In genomic region chr13:40152145-40152544, GRCh38 we compare ENCODE assay signal across 13 cellular contexts.
DNase-seq lines count a peak whose midpoint lies in the region; ATAC-seq and TF ChIP-seq lines count a peak whose summit lies in the region.
"Had no signal": no experiment of that assay in that cellular context is flagged by ENCODE, and none has a peak within 500 bp of the region (broad histone marks: within the 10 kb centered on the region; RNA-seq: fewer than 3 reads in every experiment).

No MANE protein-coding gene starts in this region.

- peaks cover 22% of the 10 kb centered on the region for H3K4me1 ChIP-seq in PC-3 (ENCODE audit: insufficient read depth, low read length)
- H3K4me1 ChIP-seq: prostate gland had no signal

- H3K4me3 ChIP-seq in PC-3 (ENCODE audit: low read length) (no peak overlapping the region), skeletal muscle cell (ENCODE audit: low read depth, low read length) (no peak overlapping the region)
- H3K4me3 ChIP-seq: prostate gland had no signal

- POLR2A ChIA-PET in PC-3 (lab: Charles Lee; ENCODE audit: unreplicated experiment): no interaction called here

- no peak overlapping the region for H3K9ac ChIP-seq in PC-3 (ENCODE audit: low read length)

- no peaks in the 10 kb centered on the region for H3K27me3 ChIP-seq in PC-3 (ENCODE audit: low read length)

- H3K9me3 ChIP-seq in PC-3 (ENCODE audit: low read length): no peaks in the 10 kb centered on the region
- H3K9me3 ChIP-seq: prostate gland had no signal

- intact Hi-C loops in PC-3 (cut with micrococcal nuclease): no loop called here

- no peaks in the 10 kb centered on the region for H3F3A ChIP-seq in PC-3 (ENCODE audit: low read length, unreplicated experiment)

- H3K27ac ChIP-seq in PC-3 (ENCODE audit: low read length): no peak overlapping the region
- H3K27ac ChIP-seq: prostate gland had no signal

- BruUV-seq in PC-3 (replicated peaks; lab: Mats Ljungman, UMichigan): no TSS peak

- no peak overlapping the region for H3K4me2 ChIP-seq in PC-3 (ENCODE audit: low read length)

- H2AFZ ChIP-seq in PC-3 (ENCODE audit: low read length): no peak overlapping the region

- CTCF ChIA-PET in PC-3 (lab: Charles Lee): no interaction called here

- 0 out of 2 replicates have a peak, but pooled peaks have one; percentile 13 for TF ChIP-seq CTCF in PC-3 (conservative IDR thresholded peaks at IDR 0.05; ENCODE audit: low read depth, low read length)

- no peaks in the 10 kb centered on the region for H3K79me2 ChIP-seq in PC-3 (ENCODE audit: low read length)

- H3K36me3 ChIP-seq in PC-3 (ENCODE audit: low read depth, low read length): no peaks in the 10 kb centered on the region
- H3K36me3 ChIP-seq: prostate gland had no signal

- ATAC-seq in PC-3: no peak
- ATAC-seq in HG02642 (IDR thresholded peaks at IDR 0.05; ENCODE audit: poor library complexity, unreplicated experiment): no peak
- ATAC-seq in GM18511 (IDR thresholded peaks at IDR 0.05; ENCODE audit: unreplicated experiment): no peak

- no peaks in the 10 kb centered on the region for H4K20me1 ChIP-seq in PC-3 (ENCODE audit: low read length)

- DNase-seq in H4 (ENCODE audit: low spot score) (peak; percentile 79), PC-3 (peak; percentile 67), fibroblast of gingiva (ENCODE audit: low read depth) (peak; percentile 70), skeletal muscle cell (ENCODE audit: low read depth) (peak; percentile 41)
- no peak for DNase-seq in activated CD4-positive, alpha-beta T cell treated with anti-CD3 and anti-CD28 coated beads, Interleukin-2, amount 50 U/mL, for 48 hours
- DNase-seq: activated CD4-positive, alpha-beta T cell treated with anti-CD3 and anti-CD28 coated beads, Interleukin-2, amount 10 ng/mL, durations not matched to agents 24 days and 14 days; activated naive CD8-positive, alpha-beta T cell treated with anti-CD3 and anti-CD28 coated beads, Interleukin-2, amount 10 ng/mL, durations not matched to agents 7 days and 5 days; GF-D8; NCI-H2107; SHP77 had no signal

- H3K9me2 ChIP-seq in PC-3 (replicated peaks; ENCODE audit: low read length): no peaks in the 10 kb centered on the region

Comparison
In these comparisons a context has a peak if more than half of its experiments do, and no peak if none do; other contexts are left out.
1. DNase-seq: peak in H4 (single experiment), PC-3 (single experiment), fibroblast of gingiva (single experiment) and skeletal muscle cell (single experiment); none in activated CD4-positive, alpha-beta T cell treated with anti-CD3 and anti-CD28 coated beads, Interleukin-2, amount 50 U/mL, for 48 hours (0 of 2).